Comparison of ENCODE assay signal across 1 cellular context in genomic region chr1:26277719-26278118, GRCh38.
TF ChIP-seq lines count a peak whose summit lies in the region.

No MANE protein-coding gene starts in this region.

TF ChIP-seq in K562, 482 proteins besides CTCF, POLR2A, EP300 and RAD21:
- TF ChIP-seq BRCA1 (IDR thresholded peaks at IDR 0.05) (no peak), BRCA1 (CRISPR knock-in tag; IDR thresholded peaks at IDR 0.05) (0 out of 2 replicates have a peak, but pooled peaks have one; percentile 30), E2F5 (CRISPR knock-in tag; IDR thresholded peaks at IDR 0.05) (no peak), HINFP (tag; conservative IDR thresholded peaks at IDR 0.05; ENCODE audit: low read depth) (no peak), POLR2AphosphoS5 (IDR thresholded peaks at IDR 0.05; ENCODE audit: control insufficient read depth, insufficient read depth, low read depth, low read length) (0 out of 2 replicates have a peak, but pooled peaks have one; percentile 11), E2F1 (CRISPR knock-in tag; IDR thresholded peaks at IDR 0.05) (no peak), PML (IDR thresholded peaks at IDR 0.05; ENCODE audit: low read length) (no peak; the same call in 1 of the 2 replicates), ZNF561 (CRISPR knock-in tag; conservative IDR thresholded peaks at IDR 0.05) (no peak)
